In genomic region chr11:65781962-65782815, GRCh38 we compare ENCODE assay signal across 14 cellular contexts. TPM values are rescaled to one million over a fixed set of nuclear protein-coding genes. Genes with fewer than 3 reads are reported as not detected.
DNase-seq lines count a peak whose midpoint lies in the region; ATAC-seq and TF ChIP-seq lines count a peak whose summit lies in the region.
"Had no signal": no experiment of that assay in that cellular context is flagged by ENCODE, and none has a peak within 500 bp of the region (broad histone marks: within the 10 kb centered on the region; RNA-seq: fewer than 3 reads in every experiment).

No MANE protein-coding gene starts in this region.

- peaks cover 22% of the 10 kb centered on the region for H3K4me1 Mint-ChIP-seq in activated CD4-positive, alpha-beta T cell treated with anti-CD3 and anti-CD28 coated beads for 36 hours
- peaks cover 21% of the 10 kb centered on the region for H3K4me1 Mint-ChIP-seq in activated CD4-positive, alpha-beta T cell treated with anti-CD3 and anti-CD28 coated beads, Interleukin-2, amount 10 ng/mL, durations not matched to agents 7 days and 5 days
- H3K4me1 Mint-ChIP-seq in immature natural killer cell (peaks cover 6 to 15% of the 10 kb centered on the region in 2 donors), HFFc6 (ENCODE audit: low read depth) (no peaks in the 10 kb centered on the region)
- H3K4me1 Mint-ChIP-seq in stimulated activated effector memory CD8-positive, alpha-beta T cell treated with anti-CD3 and anti-CD28 coated beads, Interleukin-12 subunit alpha, Interleukin-12 subunit beta, amount 100 ng/mL, for 72 hours = peaks cover 32% of the 10 kb centered on the region

- peaks cover 22% of the 10 kb centered on the region for H3K27me3 Mint-ChIP-seq in activated CD4-positive, alpha-beta T cell treated with anti-CD3 and anti-CD28 coated beads for 36 hours
- peaks cover 32% of the 10 kb centered on the region for H3K27me3 Mint-ChIP-seq in activated CD4-positive, alpha-beta T cell treated with anti-CD3 and anti-CD28 coated beads, Interleukin-2, amount 10 ng/mL, durations not matched to agents 7 days and 5 days
- H3K27me3 Mint-ChIP-seq in immature natural killer cell (ENCODE audit: low read depth in 3 of 3) (peaks cover 14 to 16% (median 16%) of the 10 kb centered on the region in 3 donors), HFFc6 (ENCODE audit: insufficient read depth) (peaks cover 17% of the 10 kb centered on the region)

- H3K4me3 ChIP-seq in RWPE2 (ENCODE audit: severe bottlenecking) (no peak overlapping the region), foreskin fibroblast (ENCODE audit: low read depth in 1 of 2, low read length in 2 of 2) (no peak overlapping the region)

- peaks cover 5% of the 10 kb centered on the region for H3K27me3 ChIP-seq in RWPE2 (ENCODE audit: insufficient read depth, poor library complexity, severe bottlenecking)

- peak overlapping the region; percentile 40 for H3K4me3 Mint-ChIP-seq in activated CD4-positive, alpha-beta T cell treated with anti-CD3 and anti-CD28 coated beads for 36 hours
- no peak overlapping the region for H3K4me3 Mint-ChIP-seq in activated CD4-positive, alpha-beta T cell treated with anti-CD3 and anti-CD28 coated beads, Interleukin-2, amount 10 ng/mL, durations not matched to agents 7 days and 5 days
- H3K4me3 Mint-ChIP-seq in immature natural killer cell = peak overlapping the region; percentile 25 to 67 (median 39)
- peak overlapping the region; percentile 6 for H3K4me3 Mint-ChIP-seq in stimulated activated effector memory CD8-positive, alpha-beta T cell treated with anti-CD3 and anti-CD28 coated beads, Interleukin-12 subunit alpha, Interleukin-12 subunit beta, amount 100 ng/mL, for 72 hours
- no peak overlapping the region for H3K4me3 Mint-ChIP-seq in HFFc6

- no peaks in the 10 kb centered on the region for H3K9me3 Mint-ChIP-seq in activated CD4-positive, alpha-beta T cell treated with anti-CD3 and anti-CD28 coated beads for 36 hours (ENCODE audit: low read depth)
- H3K9me3 Mint-ChIP-seq in activated CD4-positive, alpha-beta T cell treated with anti-CD3 and anti-CD28 coated beads, Interleukin-2, amount 10 ng/mL, durations not matched to agents 7 days and 5 days = no peaks in the 10 kb centered on the region
- H3K9me3 Mint-ChIP-seq in immature natural killer cell (peaks cover 0 to 2% (median 0%) of the 10 kb centered on the region in 6 donors), HFFc6 (no peaks in the 10 kb centered on the region)
- H3K9me3 Mint-ChIP-seq in stimulated activated effector memory CD8-positive, alpha-beta T cell treated with anti-CD3 and anti-CD28 coated beads, Interleukin-12 subunit alpha, Interleukin-12 subunit beta, amount 100 ng/mL, for 72 hours = no peaks in the 10 kb centered on the region
- H3K9me3 Mint-ChIP-seq: activated naive CD4-positive, alpha-beta T cell treated with anti-CD3 and anti-CD28 coated beads, Interleukin-2, amount 50 U/mL, for 72 hours had no signal

- no peak overlapping the region for H3K27ac ChIP-seq in RWPE2 (ENCODE audit: poor library complexity, severe bottlenecking)

- H3K36me3 ChIP-seq in RWPE2 (ENCODE audit: low read depth) = peaks cover 6% of the 10 kb centered on the region; the same call in 1 of the 2 replicates

- POLR2A ChIA-PET in activated CD4-positive, alpha-beta T cell treated with anti-CD3 and anti-CD28 coated beads for 36 hours (lab: Charles Lee) = no interaction called here
- POLR2A ChIA-PET in activated CD4-positive, alpha-beta T cell treated with anti-CD3 and anti-CD28 coated beads, Interleukin-2, amount 10 ng/mL, durations not matched to agents 7 days and 5 days (lab: Charles Lee) = no interaction called here

- H3K36me3 Mint-ChIP-seq in activated CD4-positive, alpha-beta T cell treated with anti-CD3 and anti-CD28 coated beads for 36 hours (ENCODE audit: low read depth) = peaks cover 3% of the 10 kb centered on the region
- peaks cover 2% of the 10 kb centered on the region for H3K36me3 Mint-ChIP-seq in activated CD4-positive, alpha-beta T cell treated with anti-CD3 and anti-CD28 coated beads, Interleukin-2, amount 10 ng/mL, durations not matched to agents 7 days and 5 days (ENCODE audit: low read depth)
- H3K36me3 Mint-ChIP-seq in immature natural killer cell (no peaks in the 10 kb centered on the region), HFFc6 (ENCODE audit: low read depth) (no peaks in the 10 kb centered on the region)
- H3K36me3 Mint-ChIP-seq in stimulated activated effector memory CD8-positive, alpha-beta T cell treated with anti-CD3 and anti-CD28 coated beads, Interleukin-12 subunit alpha, Interleukin-12 subunit beta, amount 100 ng/mL, for 72 hours = peaks cover 14% of the 10 kb centered on the region
- H3K36me3 Mint-ChIP-seq: activated naive CD4-positive, alpha-beta T cell treated with anti-CD3 and anti-CD28 coated beads, Interleukin-2, amount 50 U/mL, for 72 hours had no signal

- DNase-seq in activated CD4-positive, alpha-beta T cell treated with anti-CD3 and anti-CD28 coated beads for 36 hours = peak; percentile 27
- no peak for DNase-seq in activated CD4-positive, alpha-beta T cell treated with anti-CD3 and anti-CD28 coated beads, Interleukin-2, amount 10 ng/mL, durations not matched to agents 7 days and 5 days
- DNase-seq in RWPE2 (ENCODE audit: low spot score) (peak; percentile 44), immature natural killer cell (no peak), T1000 (lab: John Stamatoyannopoulos, UW) (no peak), foreskin fibroblast (no peak), HFFc6 (no peak)
- DNase-seq in stimulated activated effector memory CD8-positive, alpha-beta T cell treated with anti-CD3 and anti-CD28 coated beads, Interleukin-12 subunit alpha, Interleukin-12 subunit beta, amount 100 ng/mL, for 72 hours (ENCODE audit: low spot score in 2 of 2) = no peak
- DNase-seq: EL had no signal

- TF ChIP-seq CTCF in RWPE2 (IDR thresholded peaks at IDR 0.05; ENCODE audit: poor library complexity, severe bottlenecking) (no peak), foreskin fibroblast (IDR thresholded peaks at IDR 0.05; ENCODE audit: low read depth, low read length) (no peak), HFFc6 (IDR thresholded peaks at IDR 0.05) (no peak)

- no peaks in the 10 kb centered on the region for H3K4me1 ChIP-seq in RWPE2 (ENCODE audit: insufficient read depth, poor library complexity, severe bottlenecking)

- intact Hi-C loops in activated CD4-positive, alpha-beta T cell treated with anti-CD3 and anti-CD28 coated beads for 36 hours (cut with DNase I, micrococcal nuclease) = loop anchor here in 1 of 2 experiments (2.0 kb wide), 2 partner anchors 119 to 271 kb away; partner anchors contain the start of genes RELA and SF3B2

- CTCF ChIA-PET in activated CD4-positive, alpha-beta T cell treated with anti-CD3 and anti-CD28 coated beads for 36 hours (lab: Charles Lee) = interaction anchor here (0.6 to 6.0 kb wide), 4 partner anchors 11 to 74 kb away, joined by 3 to 74 read pairs (median 12); no protein-coding TSS in a partner anchor
- CTCF ChIA-PET in activated CD4-positive, alpha-beta T cell treated with anti-CD3 and anti-CD28 coated beads, Interleukin-2, amount 10 ng/mL, durations not matched to agents 7 days and 5 days (lab: Charles Lee) = interaction anchor here (0.6 to 2.0 kb wide), 5 partner anchors 10 to 70 kb away, joined by 3 to 6 read pairs (median 5); partner anchors contain the start of gene KAT5

- no peaks in the 10 kb centered on the region for H3K9me3 ChIP-seq in RWPE2 (ENCODE audit: severe bottlenecking)
- H3K9me3 ChIP-seq: A549 had no signal

- no peak overlapping the region for H3K27ac Mint-ChIP-seq in activated CD4-positive, alpha-beta T cell treated with anti-CD3 and anti-CD28 coated beads for 36 hours
- H3K27ac Mint-ChIP-seq in activated CD4-positive, alpha-beta T cell treated with anti-CD3 and anti-CD28 coated beads, Interleukin-2, amount 10 ng/mL, durations not matched to agents 7 days and 5 days = no peak overlapping the region
- H3K27ac Mint-ChIP-seq in immature natural killer cell (no peak overlapping the region), HFFc6 (no peak overlapping the region)
- no peak overlapping the region for H3K27ac Mint-ChIP-seq in stimulated activated effector memory CD8-positive, alpha-beta T cell treated with anti-CD3 and anti-CD28 coated beads, Interleukin-12 subunit alpha, Interleukin-12 subunit beta, amount 100 ng/mL, for 72 hours
- H3K27ac Mint-ChIP-seq: activated naive CD4-positive, alpha-beta T cell treated with anti-CD3 and anti-CD28 coated beads, Interleukin-2, amount 50 U/mL, for 72 hours had no signal

- no peak for ATAC-seq in activated CD4-positive, alpha-beta T cell treated with anti-CD3 and anti-CD28 coated beads for 36 hours
- no peak for ATAC-seq in RWPE2 (ENCODE audit: low read depth)
- no peak for ATAC-seq in stimulated activated effector memory CD8-positive, alpha-beta T cell treated with anti-CD3 and anti-CD28 coated beads, Interleukin-12 subunit alpha, Interleukin-12 subunit beta, amount 100 ng/mL, for 72 hours

RNA-seq across cellular contexts. Expression of gene AP5B1, which starts 1.4 kb away (rescaled TPM):
- total RNA-seq in activated CD4-positive, alpha-beta T cell treated with anti-CD3 and anti-CD28 coated beads for 36 hours = 10 to 100 TPM; 11.7 to 14.4 TPM
- 10 to 100 TPM; 17.4 to 20.2 TPM for total RNA-seq in activated CD4-positive, alpha-beta T cell treated with anti-CD3 and anti-CD28 coated beads, Interleukin-2, amount 10 ng/mL, durations not matched to agents 7 days and 5 days
- polyA plus RNA-seq in immature natural killer cell = 10 to 100 TPM in 1 of 3 donors, 1 to 10 TPM in 2; 7.6 to 20.8 (median 8.2) TPM
- 10 to 100 TPM in 2 of 6 experiments, 1 to 10 TPM in 4; 8.7 to 11.1 (median 9.5) TPM for total RNA-seq in HFFc6 (2021; fragmentation: NEBNext Ultra II Directional; extraction: Animal tissue kit (Norgen Biotek cat#: 25700))

RNA-seq across cellular contexts. Expression of gene OVOL1, which starts 4.7 kb away (rescaled TPM):
- total RNA-seq in activated CD4-positive, alpha-beta T cell treated with anti-CD3 and anti-CD28 coated beads for 36 hours = under 1 TPM; 0.09 to 0.19 TPM
- not detected for total RNA-seq in activated CD4-positive, alpha-beta T cell treated with anti-CD3 and anti-CD28 coated beads, Interleukin-2, amount 10 ng/mL, durations not matched to agents 7 days and 5 days
- polyA plus RNA-seq in immature natural killer cell = not detected
- total RNA-seq in HFFc6 (2021; fragmentation: NEBNext Ultra II Directional; extraction: Animal tissue kit (Norgen Biotek cat#: 25700)) = not detected
- total RNA-seq: dermis blood vessel endothelial cell, lung microvascular endothelial cell, skeletal muscle tissue had no signal
- polyA plus RNA-seq: A549 had no signal

RNA-seq across cellular contexts. Expression of gene SNX32, which starts 51.6 kb away (rescaled TPM):
- total RNA-seq in activated CD4-positive, alpha-beta T cell treated with anti-CD3 and anti-CD28 coated beads for 36 hours = 1 to 10 TPM; 2.9 to 3.0 TPM
- 1 to 10 TPM; 2.1 to 2.2 TPM for total RNA-seq in activated CD4-positive, alpha-beta T cell treated with anti-CD3 and anti-CD28 coated beads, Interleukin-2, amount 10 ng/mL, durations not matched to agents 7 days and 5 days
- polyA plus RNA-seq in immature natural killer cell = 1 to 10 TPM in 2 of 3 donors, under 1 TPM in 1; 0.30 to 1.7 (median 1.6) TPM
- total RNA-seq in HFFc6 (2021; fragmentation: NEBNext Ultra II Directional; extraction: Animal tissue kit (Norgen Biotek cat#: 25700)) = not detected

Comparison
In these comparisons a context has a peak if more than half of its experiments do, and no peak if none do; other contexts are left out.
1. DNase-seq: peak in activated CD4-positive, alpha-beta T cell treated with anti-CD3 and anti-CD28 coated beads for 36 hours (single experiment) and RWPE2 (single experiment); none in activated CD4-positive, alpha-beta T cell treated with anti-CD3 and anti-CD28 coated beads, Interleukin-2, amount 10 ng/mL, durations not matched to agents 7 days and 5 days (single experiment), immature natural killer cell (0 of 3), stimulated activated effector memory CD8-positive, alpha-beta T cell treated with anti-CD3 and anti-CD28 coated beads, Interleukin-12 subunit alpha, Interleukin-12 subunit beta, amount 100 ng/mL, for 72 hours (0 of 2), T1000 (single experiment), foreskin fibroblast (0 of 2) and HFFc6 (single experiment).
2. H3K4me3 Mint-ChIP-seq: peak in activated CD4-positive, alpha-beta T cell treated with anti-CD3 and anti-CD28 coated beads for 36 hours (single experiment), immature natural killer cell (5 of 5) and stimulated activated effector memory CD8-positive, alpha-beta T cell treated with anti-CD3 and anti-CD28 coated beads, Interleukin-12 subunit alpha, Interleukin-12 subunit beta, amount 100 ng/mL, for 72 hours (single experiment); none in activated CD4-positive, alpha-beta T cell treated with anti-CD3 and anti-CD28 coated beads, Interleukin-2, amount 10 ng/mL, durations not matched to agents 7 days and 5 days (single experiment) and HFFc6 (single experiment).